ENCODE assay signal across 1 cellular context in the genomic region with DNA sequence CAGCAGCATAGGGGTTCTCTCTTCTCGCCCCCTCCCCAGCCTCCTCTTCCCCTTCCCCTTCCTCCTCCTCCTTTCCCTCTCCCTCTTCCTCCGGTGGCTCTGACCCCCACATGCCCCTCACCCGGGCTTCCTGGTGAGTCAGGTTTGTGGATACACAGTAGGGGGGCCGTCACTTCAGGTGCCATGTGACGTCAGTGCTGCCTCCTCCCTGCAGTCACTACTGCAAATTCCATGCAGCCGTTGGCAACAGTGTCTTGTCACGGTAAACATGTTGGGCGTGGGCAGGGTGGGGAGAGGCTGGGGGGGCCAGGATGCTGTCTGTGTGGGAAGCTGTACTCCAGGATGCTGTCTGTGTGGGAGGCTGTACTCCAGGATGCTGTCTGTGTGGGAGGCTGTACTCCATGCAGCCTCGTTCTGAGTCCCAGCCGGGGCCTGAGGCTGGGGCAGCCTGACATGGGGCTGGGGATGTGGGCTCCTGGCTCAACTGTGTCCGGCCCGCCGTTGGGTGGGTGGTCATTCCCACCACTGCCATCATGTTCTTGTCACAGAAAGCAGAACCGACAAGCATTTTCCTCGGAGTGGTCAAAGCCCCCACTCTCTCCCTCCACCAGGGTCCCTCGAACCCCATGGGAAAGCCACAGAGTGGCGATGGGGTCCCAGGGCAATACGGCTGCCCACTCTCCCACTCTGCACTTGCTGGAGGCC.
TF ChIP-seq lines count a peak whose summit lies in the region.

No MANE protein-coding gene starts in this region.

TF ChIP-seq in endothelial cell of umbilical vein, 7 proteins besides CTCF, POLR2A, EP300 and RAD21:
- TF ChIP-seq JUN (IDR thresholded peaks at IDR 0.05; ENCODE audit: borderline replicate concordance, insufficient read depth, insufficient read length, low read depth): no peak
- TF ChIP-seq EZH2 (IDR thresholded peaks at IDR 0.05; ENCODE audit: borderline replicate concordance, low read depth, low read length, severe bottlenecking): no peak
- no peak for TF ChIP-seq POLR2AphosphoS5 (IDR thresholded peaks at IDR 0.05; ENCODE audit: insufficient read depth, low read depth, low read length)
- no peak for TF ChIP-seq FOS (IDR thresholded peaks at IDR 0.05; ENCODE audit: borderline replicate concordance, insufficient read depth, low read length)
- TF ChIP-seq GATA2 (IDR thresholded peaks at IDR 0.05; ENCODE audit: insufficient read depth, insufficient read length, low read depth, low read length): no peak
- TF ChIP-seq, protein P1, sequence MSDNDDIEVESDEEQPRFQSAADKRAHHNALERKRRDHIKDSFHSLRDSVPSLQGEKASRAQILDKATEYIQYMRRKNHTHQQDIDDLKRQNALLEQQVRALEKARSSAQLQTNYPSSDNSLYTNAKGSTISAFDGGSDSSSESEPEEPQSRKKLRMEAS (IDR thresholded peaks at IDR 0.05; ENCODE audit: insufficient read depth, insufficient read length): no peak
- no peak for TF ChIP-seq MYC (IDR thresholded peaks at IDR 0.05; ENCODE audit: low read depth, low read length)
